ENCODE assay signal across 28 cellular contexts in genomic region chr11:8523396-8523795, GRCh38.
"Had no signal": no experiment of that assay in that cellular context is flagged by ENCODE, and none has a peak within 500 bp of the region (broad histone marks: within the 10 kb centered on the region; RNA-seq: fewer than 3 reads in every experiment).

No MANE protein-coding gene starts in this region.

- DNase-seq: colonic mucosa; cortex of kidney; dermis blood vessel endothelial cell; dorsolateral prefrontal cortex; effector CD4-positive, alpha-beta T cell; effector CD8-positive, alpha-beta T cell; effector memory CD4-positive, alpha-beta T cell; effector memory CD8-positive, alpha-beta T cell; endodermal cell; erythroblast; esophagus squamous epithelium; foreskin fibroblast; foreskin keratinocyte; foreskin melanocyte; gastrocnemius medialis; glutamatergic neuron; head of caudate nucleus; heart left ventricle; heart right ventricle had no signal

- H3K27ac ChIP-seq: colonic mucosa, coronary artery, dorsolateral prefrontal cortex, epithelial cell of prostate, esophagus muscularis mucosa, esophagus squamous epithelium, foreskin keratinocyte, gastrocnemius medialis, gastroesophageal sphincter, heart left ventricle, heart right ventricle had no signal

- H3K4me3 Mint-ChIP-seq: dendritic cell treated with granulocyte-macrophage colony-stimulating factor and Interleukin-4, amounts not matched to agents 40 ng/mL and 50 ng/mL, for 4 days; effector memory CD8-positive, alpha-beta T cell; endodermal cell had no signal

- H3K9me3 Mint-ChIP-seq: effector memory CD8-positive, alpha-beta T cell had no signal

- H3K4me3 ChIP-seq: colonic mucosa, coronary artery, dorsolateral prefrontal cortex, esophagus muscularis mucosa, esophagus squamous epithelium, gastrocnemius medialis, gastroesophageal sphincter, heart left ventricle, heart right ventricle had no signal

- H3K36me3 ChIP-seq: colonic mucosa, esophagus muscularis mucosa, esophagus squamous epithelium, gastrocnemius medialis, gastroesophageal sphincter, heart left ventricle, heart right ventricle had no signal

- H3K4me1 ChIP-seq: colonic mucosa, esophagus muscularis mucosa, esophagus squamous epithelium, foreskin keratinocyte, gastrocnemius medialis, gastroesophageal sphincter, heart left ventricle, heart right ventricle had no signal

- H3K27ac Mint-ChIP-seq: dendritic cell treated with granulocyte-macrophage colony-stimulating factor and Interleukin-4, amounts not matched to agents 40 ng/mL and 50 ng/mL, for 4 days; effector memory CD8-positive, alpha-beta T cell; endodermal cell had no signal

- FAIRE-seq: colon, endometrium, endothelial cell of umbilical vein, frontal cortex had no signal

- H3K27me3 Mint-ChIP-seq: dendritic cell treated with granulocyte-macrophage colony-stimulating factor and Interleukin-4, amounts not matched to agents 40 ng/mL and 50 ng/mL, for 4 days had no signal

- H3K9me3 ChIP-seq: colonic mucosa, esophagus muscularis mucosa, esophagus squamous epithelium, gastrocnemius medialis, gastroesophageal sphincter had no signal
